ENCODE assay signal across 19 cellular contexts in the genomic region with DNA sequence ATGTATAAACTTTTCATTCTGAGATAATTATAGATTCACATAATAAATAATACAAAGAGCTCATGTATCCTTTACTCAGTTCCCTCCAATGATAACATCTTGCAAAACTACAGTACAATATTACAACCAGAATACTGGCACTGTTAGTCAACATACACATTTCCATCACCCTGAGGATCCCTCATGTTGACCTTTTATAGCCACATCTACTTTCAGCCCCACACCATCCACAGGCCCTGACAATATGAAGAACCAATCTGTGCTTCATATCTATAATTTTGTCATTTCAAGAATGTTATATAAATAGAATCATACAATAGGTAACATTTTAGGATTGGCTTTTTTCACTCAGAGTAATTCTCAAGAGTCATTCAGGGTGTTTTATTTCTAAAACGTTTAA.
"Had no signal": no experiment of that assay in that cellular context is flagged by ENCODE, and none has a peak within 500 bp of the region (broad histone marks: within the 10 kb centered on the region; RNA-seq: fewer than 3 reads in every experiment).

No MANE protein-coding gene starts in this region.

- H3K4me3 ChIP-seq: heart left ventricle, spleen, stomach, thoracic aorta, transverse colon had no signal

- H3K27ac Mint-ChIP-seq: dendritic cell treated with granulocyte-macrophage colony-stimulating factor and Interleukin-4, amounts not matched to agents 40 ng/mL and 50 ng/mL, for 4 days; stimulated activated memory B cell treated with anti-CD40 and anti-IgM and Interleukin-4, amounts not matched to agents 10 μg/mL and 1 μg/mL and 100 μg/mL, for 72 hours had no signal

- H3K4me3 Mint-ChIP-seq: dendritic cell treated with granulocyte-macrophage colony-stimulating factor and Interleukin-4, amounts not matched to agents 40 ng/mL and 50 ng/mL, for 4 days; stimulated activated memory B cell treated with anti-CD40 and anti-IgM and Interleukin-4, amounts not matched to agents 10 μg/mL and 1 μg/mL and 100 μg/mL, for 72 hours had no signal

- H3K9me3 ChIP-seq: neutrophil, spleen, stomach, thoracic aorta, transverse colon had no signal

- FAIRE-seq: frontal cortex had no signal

- H3K36me3 ChIP-seq: thoracic aorta, transverse colon had no signal

- H3K27me3 ChIP-seq: heart left ventricle, neutrophil, spleen, stomach, transverse colon had no signal

- ATAC-seq: heart left ventricle; naive thymus-derived CD8-positive, alpha-beta T cell; sciatic nerve; stimulated activated memory B cell treated with anti-CD40 and anti-IgM and Interleukin-4, amounts not matched to agents 10 μg/mL and 1 μg/mL and 100 μg/mL, for 72 hours had no signal

- DNase-seq: heart left ventricle; hippocampal formation; kidney glomerular epithelial cell; mesendoderm; naive thymus-derived CD8-positive, alpha-beta T cell; posterior cingulate gyrus; spleen; stimulated activated CD4-positive, alpha-beta T cell treated with anti-CD3 and anti-CD28 coated beads, Interleukin-15, amount 100 ng/mL, for 24 hours; stimulated activated CD4-positive, alpha-beta T cell treated with anti-CD3 and anti-CD28 coated beads, Interleukin-1b, Interleukin-23, amount 100 ng/mL, for 48 hours; stimulated activated CD4-positive, alpha-beta T cell treated with anti-CD3 and anti-CD28 coated beads, Interleukin-4, amount 100 ng/mL, for 24 hours; stomach; substantia nigra; transverse colon had no signal

- H3K27ac ChIP-seq: heart left ventricle, neutrophil, spleen, thoracic aorta had no signal

- H3K9me3 Mint-ChIP-seq: dendritic cell treated with granulocyte-macrophage colony-stimulating factor and Interleukin-4, amounts not matched to agents 40 ng/mL and 50 ng/mL, for 4 days; naive thymus-derived CD8-positive, alpha-beta T cell; stimulated activated memory B cell treated with anti-CD40 and anti-IgM and Interleukin-4, amounts not matched to agents 10 μg/mL and 1 μg/mL and 100 μg/mL, for 72 hours had no signal

- H3K27me3 Mint-ChIP-seq: dendritic cell treated with granulocyte-macrophage colony-stimulating factor and Interleukin-4, amounts not matched to agents 40 ng/mL and 50 ng/mL, for 4 days; naive thymus-derived CD8-positive, alpha-beta T cell; stimulated activated memory B cell treated with anti-CD40 and anti-IgM and Interleukin-4, amounts not matched to agents 10 μg/mL and 1 μg/mL and 100 μg/mL, for 72 hours had no signal
